Comparison of ENCODE assay signal across 14 cellular contexts in genomic region chr18:57743008-57743407, GRCh38.
DNase-seq lines count a peak whose midpoint lies in the region; TF ChIP-seq lines count a peak whose summit lies in the region.
"Had no signal": no experiment of that assay in that cellular context is flagged by ENCODE, and none has a peak within 500 bp of the region (broad histone marks: within the 10 kb centered on the region; RNA-seq: fewer than 3 reads in every experiment).

No MANE protein-coding gene starts in this region.

- H3K4me1 Mint-ChIP-seq in HFFc6 (ENCODE audit: low read depth) (peaks cover 64% of the 10 kb centered on the region), mesothelial cell of epicardium (peaks cover 18% of the 10 kb centered on the region), glutamatergic neuron (ENCODE audit: low read depth, unreplicated experiment) (no peaks in the 10 kb centered on the region)
- H3K4me1 Mint-ChIP-seq: CD4-positive, alpha-beta memory T cell; T-cell had no signal

- H3K36me3 ChIP-seq in ACC112 (ENCODE audit: insufficient read depth, low read length) = peaks cover 5% of the 10 kb centered on the region; the same call in 1 of the 2 replicates
- H3K36me3 ChIP-seq in colonic mucosa = no peaks in the 10 kb centered on the region
- H3K36me3 ChIP-seq: cardiac muscle cell, neutrophil had no signal

- DNase-seq in HFFc6 (peak; percentile 80), colonic mucosa (peak; percentile 17), mesothelial cell of epicardium (ENCODE audit: low spot score in 2 of 2, unreplicated experiment in 2 of 2) (no peak), ACHN (no peak), glutamatergic neuron (no peak), Ammon's horn (ENCODE audit: low spot score) (no peak)
- no peak for DNase-seq in stimulated activated CD4-positive, alpha-beta T cell treated with anti-CD3 and anti-CD28 coated beads, Interleukin-4, amount 100 ng/mL, for 4 hours
- DNase-seq: CD4-positive, alpha-beta memory T cell; KG1; NCI-H526 treated with DMSO at 0.1 percent for 48 hours; T-cell had no signal

- H2AFZ ChIP-seq in ACC112 (ENCODE audit: low read length, unreplicated experiment) = no peak overlapping the region

- intact Hi-C loops in colonic mucosa (cut with DNase I) = no loop called here

- no peak overlapping the region for H3K4me3 ChIP-seq in ACC112 (ENCODE audit: low read depth, low read length)
- no peak overlapping the region for H3K4me3 ChIP-seq in colonic mucosa
- H3K4me3 ChIP-seq: cardiac muscle cell had no signal

- H3K27ac Mint-ChIP-seq in HFFc6 (peak overlapping the region; percentile 88), mesothelial cell of epicardium (peak overlapping the region; percentile 85), glutamatergic neuron (ENCODE audit: unreplicated experiment) (no peak overlapping the region)
- H3K27ac Mint-ChIP-seq: CD4-positive, alpha-beta memory T cell; T-cell had no signal

- peaks cover 19% of the 10 kb centered on the region for H3K79me2 ChIP-seq in ACC112 (ENCODE audit: control insufficient read depth, insufficient read depth, low read length, unreplicated experiment)

- H3K9ac ChIP-seq in colonic mucosa (ENCODE audit: low read depth in 2 of 2, low read length in 2 of 2) = no peak overlapping the region

- H3K27ac ChIP-seq in ACC112 (ENCODE audit: low read depth, low read length) (0 out of 2 replicates have a peak overlapping the region, but pooled peaks have one; percentile 13), colonic mucosa (peak overlapping the region; percentile 15)
- H3K27ac ChIP-seq: cardiac muscle cell, neutrophil had no signal

- TF ChIP-seq CTCF in HFFc6 (IDR thresholded peaks at IDR 0.05) (no peak), colonic mucosa (IDR thresholded peaks at IDR 0.05) (no peak), mesothelial cell of epicardium (IDR thresholded peaks at IDR 0.05; ENCODE audit: unreplicated experiment) (no peak), glutamatergic neuron (IDR thresholded peaks at IDR 0.05; ENCODE audit: partially characterized antibody, unreplicated experiment) (no peak)

- H3K27me3 Mint-ChIP-seq in HFFc6 (ENCODE audit: insufficient read depth) = peaks cover 3% of the 10 kb centered on the region
- H3K27me3 Mint-ChIP-seq in mesothelial cell of epicardium (ENCODE audit: low read depth) = no peaks in the 10 kb centered on the region
- H3K27me3 Mint-ChIP-seq in glutamatergic neuron (ENCODE audit: unreplicated experiment) = peaks cover 2% of the 10 kb centered on the region
- H3K27me3 Mint-ChIP-seq: CD4-positive, alpha-beta memory T cell; T-cell had no signal

- no peaks in the 10 kb centered on the region for H3K27me3 ChIP-seq in ACC112 (ENCODE audit: insufficient read depth, low read length)
- no peaks in the 10 kb centered on the region for H3K27me3 ChIP-seq in colonic mucosa
- H3K27me3 ChIP-seq: cardiac muscle cell, neutrophil had no signal

- no peaks in the 10 kb centered on the region for H3K9me3 ChIP-seq in colonic mucosa
- H3K9me3 ChIP-seq: neutrophil had no signal

- H3K4me3 Mint-ChIP-seq in HFFc6 = peak overlapping the region; percentile 41
- no peak overlapping the region for H3K4me3 Mint-ChIP-seq in mesothelial cell of epicardium
- no peak overlapping the region for H3K4me3 Mint-ChIP-seq in glutamatergic neuron (ENCODE audit: unreplicated experiment)
- H3K4me3 Mint-ChIP-seq: CD4-positive, alpha-beta memory T cell; T-cell had no signal

- peaks cover 33% of the 10 kb centered on the region for H3K36me3 Mint-ChIP-seq in HFFc6 (ENCODE audit: low read depth)
- H3K36me3 Mint-ChIP-seq in mesothelial cell of epicardium = no peaks in the 10 kb centered on the region
- peaks cover 4% of the 10 kb centered on the region for H3K36me3 Mint-ChIP-seq in glutamatergic neuron (ENCODE audit: unreplicated experiment)

- in situ Hi-C loops in ACHN (cut with HindIII; ENCODE audit: low pct_ligation_motif_present, low pct_unique_long_range_greater_than_20kb, low sequenced_read_pairs) = no loop called here

- peaks cover 21% of the 10 kb centered on the region for H3K4me1 ChIP-seq in ACC112 (ENCODE audit: control insufficient read depth, insufficient read depth, low read length, unreplicated experiment)
- H3K4me1 ChIP-seq in colonic mucosa = peaks cover 15% of the 10 kb centered on the region

- H3K9me3 Mint-ChIP-seq in HFFc6 = peaks cover 15% of the 10 kb centered on the region
- H3K9me3 Mint-ChIP-seq in mesothelial cell of epicardium = no peaks in the 10 kb centered on the region
- H3K9me3 Mint-ChIP-seq in glutamatergic neuron (ENCODE audit: unreplicated experiment) = no peaks in the 10 kb centered on the region

Comparison
In these comparisons a context has a peak if more than half of its experiments do, and no peak if none do; other contexts are left out.
1. DNase-seq: peak in HFFc6 (single experiment) and colonic mucosa (single experiment); none in mesothelial cell of epicardium (0 of 2), ACHN (single experiment), glutamatergic neuron (single experiment), Ammon's horn (single experiment) and stimulated activated CD4-positive, alpha-beta T cell treated with anti-CD3 and anti-CD28 coated beads, Interleukin-4, amount 100 ng/mL, for 4 hours (0 of 2).